10 cellular contexts compared by ENCODE assay signal in genomic region chr15:96047255-96047931, GRCh38.
A peak's percentile ranks its signal among the peaks of the same experiment; 100 is the strongest.
DNase-seq lines count a peak whose midpoint lies in the region; ATAC-seq and TF ChIP-seq lines count a peak whose summit lies in the region.
"Had no signal": no experiment of that assay in that cellular context is flagged by ENCODE, and none has a peak within 500 bp of the region (broad histone marks: within the 10 kb centered on the region; RNA-seq: fewer than 3 reads in every experiment).

No MANE protein-coding gene starts in this region.

- no peak for ATAC-seq in GM21576 (IDR thresholded peaks at IDR 0.05; ENCODE audit: unreplicated experiment)
- ATAC-seq in activated CD8-positive, alpha-beta T cell treated with anti-CD3 and anti-CD28 coated beads for 36 hours, result no peak
- ATAC-seq in GM21786 (IDR thresholded peaks at IDR 0.05; ENCODE audit: unreplicated experiment), result no peak
- ATAC-seq: activated T-helper 17 cell treated with anti-CD3 and anti-CD28 coated beads, Interleukin-2, amount 50 U/mL, for 72 hours had no signal

- DNase-seq in RKO (ENCODE audit: low spot score) (peak; percentile 5), fibroblast of pulmonary artery (ENCODE audit: low read depth) (peak; percentile 90), osteocyte (ENCODE audit: extremely low spot score, unreplicated experiment) (no peak), middle frontal gyrus (ENCODE audit: extremely low spot score, low spot score) (no peak)
- no peak for DNase-seq in activated CD8-positive, alpha-beta T cell treated with anti-CD3 and anti-CD28 coated beads for 36 hours
- DNase-seq: NCI-H510A had no signal

- H3K4me3 ChIP-seq in BLaER1, result no peak overlapping the region
- H3K4me3 ChIP-seq in fibroblast of pulmonary artery (replicated peaks; ENCODE audit: low read depth, low read length), result peak overlapping the region; percentile 11

- H3K36me3 Mint-ChIP-seq in osteocyte (ENCODE audit: unreplicated experiment), result peaks cover 3% of the 10 kb centered on the region
- H3K36me3 Mint-ChIP-seq in activated CD8-positive, alpha-beta T cell treated with anti-CD3 and anti-CD28 coated beads for 36 hours (ENCODE audit: low read depth), result no peaks in the 10 kb centered on the region

- H3K9me3 ChIP-seq in BLaER1, result no peaks in the 10 kb centered on the region

- no peaks in the 10 kb centered on the region for H3K27me3 ChIP-seq in BLaER1

- no peak overlapping the region for H3K9ac ChIP-seq in BLaER1

- H3K27ac Mint-ChIP-seq in osteocyte (ENCODE audit: unreplicated experiment), result peak overlapping the region; percentile 93
- no peak overlapping the region for H3K27ac Mint-ChIP-seq in activated CD8-positive, alpha-beta T cell treated with anti-CD3 and anti-CD28 coated beads for 36 hours
- H3K27ac Mint-ChIP-seq: activated T-helper 17 cell treated with anti-CD3 and anti-CD28 coated beads, Interleukin-2, amount 50 U/mL, for 72 hours had no signal

- H3K27ac ChIP-seq in BLaER1, result no peak overlapping the region

- CTCF ChIA-PET in activated CD8-positive, alpha-beta T cell treated with anti-CD3 and anti-CD28 coated beads for 36 hours (lab: Charles Lee), result interaction anchor here (1.1 kb wide), 1 partner anchor 11 kb away, joined by 3 read pairs; no protein-coding TSS in a partner anchor

- H4K20me1 ChIP-seq in BLaER1, result no peaks in the 10 kb centered on the region

- intact Hi-C loops in activated CD8-positive, alpha-beta T cell treated with anti-CD3 and anti-CD28 coated beads for 36 hours (cut with micrococcal nuclease), result no loop called here

- TF ChIP-seq CTCF in fibroblast of pulmonary artery (IDR thresholded peaks at IDR 0.05; ENCODE audit: low read length, missing control alignments), result peak; percentile 16
- TF ChIP-seq CTCF in osteocyte (IDR thresholded peaks at IDR 0.05), result peak; percentile 16
- TF ChIP-seq CTCF in activated CD8-positive, alpha-beta T cell treated with anti-CD3 and anti-CD28 coated beads for 36 hours (IDR thresholded peaks at IDR 0.05), result no peak

- H3K4me2 ChIP-seq in BLaER1, result peak overlapping the region; percentile 59

- POLR2A ChIA-PET in activated CD8-positive, alpha-beta T cell treated with anti-CD3 and anti-CD28 coated beads for 36 hours (lab: Charles Lee), result no interaction called here

- H3K27me3 Mint-ChIP-seq in osteocyte (ENCODE audit: unreplicated experiment), result no peaks in the 10 kb centered on the region
- peaks cover 31% of the 10 kb centered on the region for H3K27me3 Mint-ChIP-seq in activated CD8-positive, alpha-beta T cell treated with anti-CD3 and anti-CD28 coated beads for 36 hours

- H3K4me1 Mint-ChIP-seq in osteocyte (ENCODE audit: unreplicated experiment), result peaks cover 47% of the 10 kb centered on the region
- H3K4me1 Mint-ChIP-seq in activated CD8-positive, alpha-beta T cell treated with anti-CD3 and anti-CD28 coated beads for 36 hours (ENCODE audit: low read depth), result no peaks in the 10 kb centered on the region
- H3K4me1 Mint-ChIP-seq: activated T-helper 17 cell treated with anti-CD3 and anti-CD28 coated beads, Interleukin-2, amount 50 U/mL, for 72 hours had no signal

- no peaks in the 10 kb centered on the region for H3K36me3 ChIP-seq in BLaER1

- peak overlapping the region; percentile 60 for H3K4me3 Mint-ChIP-seq in osteocyte (ENCODE audit: unreplicated experiment)
- no peak overlapping the region for H3K4me3 Mint-ChIP-seq in activated CD8-positive, alpha-beta T cell treated with anti-CD3 and anti-CD28 coated beads for 36 hours
- H3K4me3 Mint-ChIP-seq: activated T-helper 17 cell treated with anti-CD3 and anti-CD28 coated beads, Interleukin-2, amount 50 U/mL, for 72 hours had no signal

- H3K9me3 Mint-ChIP-seq in osteocyte (ENCODE audit: unreplicated experiment), result no peaks in the 10 kb centered on the region
- no peaks in the 10 kb centered on the region for H3K9me3 Mint-ChIP-seq in activated CD8-positive, alpha-beta T cell treated with anti-CD3 and anti-CD28 coated beads for 36 hours

- H3K4me1 ChIP-seq in BLaER1, result peaks cover 33% of the 10 kb centered on the region

Comparison
In these comparisons a context has a peak if more than half of its experiments do, and no peak if none do; other contexts are left out.
1. DNase-seq: peak in RKO (single experiment) and fibroblast of pulmonary artery (single experiment); none in osteocyte (single experiment), activated CD8-positive, alpha-beta T cell treated with anti-CD3 and anti-CD28 coated beads for 36 hours (single experiment) and middle frontal gyrus (single experiment).